ENCODE assay signal across 8 cellular contexts in genomic region chr7:150125831-150126230, GRCh38.
DNase-seq lines count a peak whose midpoint lies in the region; TF ChIP-seq lines count a peak whose summit lies in the region.
"Not testable (repeated sequence)": the region's sequence is repeated elsewhere in the genome, so short reads cannot be mapped to it uniquely, and the experiment has no call there.

No MANE protein-coding gene starts in this region.

- DNase-seq in DMS153 (lab: John Stamatoyannopoulos, UW) (peak; percentile 19), HuH-7.5 (ENCODE audit: low spot score) (peak; percentile 6), NCI-H526 treated with DMSO at 0.1 percent for 48 hours (lab: John Stamatoyannopoulos, UW) (peak; percentile 68), anterior cingulate cortex (lab: John Stamatoyannopoulos, UW) (peak in 31 of 58 donors; percentile 2 to 69 (median 26)), hepatocyte (ENCODE audit: low spot score) (peak; percentile 5), kidney tubule cell (ENCODE audit: low spot score) (peak; percentile 1), nucleus accumbens (lab: John Stamatoyannopoulos, UW) (peak in 40 of 56 donors; percentile 2 to 66 (median 34)), substantia nigra (lab: John Stamatoyannopoulos, UW) (peak in 35 of 49 donors; percentile 3 to 59 (median 30))

- H3K27ac ChIP-seq in hepatocyte; substantia nigra (ENCODE audit: low read depth, low read length, poor library complexity, severe bottlenecking): not testable (repeated sequence)

- H2AFZ ChIP-seq in hepatocyte, result not testable (repeated sequence)

- H4K20me1 ChIP-seq in hepatocyte (ENCODE audit: insufficient read depth, poor library complexity, severe bottlenecking), result not testable (repeated sequence)

- H3K27me3 ChIP-seq in hepatocyte, result not testable (repeated sequence)

- H3K4me1 ChIP-seq in hepatocyte (ENCODE audit: insufficient read depth), result not testable (repeated sequence)

- not testable (repeated sequence) for H3K9me3 ChIP-seq in hepatocyte (ENCODE audit: low read depth)

- not testable (repeated sequence) for H3K9me2 ChIP-seq in hepatocyte (replicated peaks; ENCODE audit: insufficient read depth)

- WGBS in hepatocyte (ENCODE audit: low lambda C conversion rate, missing lambda C conversion rate), result 55% methylated on average over 8 of the region's 8 CpGs

- not testable (repeated sequence) for TF ChIP-seq CTCF in hepatocyte (IDR thresholded peaks at IDR 0.05; ENCODE audit: poor library complexity)

- H3K4me2 ChIP-seq in hepatocyte, result not testable (repeated sequence)

- not testable (repeated sequence) for H3K79me2 ChIP-seq in hepatocyte

- not testable (repeated sequence) for H3K4me3 ChIP-seq in hepatocyte

- H3K36me3 ChIP-seq in hepatocyte (replicated peaks; ENCODE audit: insufficient read depth, low read depth), result not testable (repeated sequence)

Comparison
In these comparisons a context has a peak if more than half of its experiments do, and no peak if none do; other contexts are left out.
1. DNase-seq: peak in every context shown above with its lines; median percentile 68 in NCI-H526 treated with DMSO at 0.1 percent for 48 hours; 34 in nucleus accumbens; 30 in substantia nigra; 26 in anterior cingulate cortex; 19 in DMS153; 6 in HuH-7.5; 5 in hepatocyte; 1 in kidney tubule cell.